9 cellular contexts compared by ENCODE assay signal in genomic region chr6:27867941-27868705, GRCh38. TPM values are rescaled to one million over a fixed set of nuclear protein-coding genes. Genes with fewer than 3 reads are reported as not detected.
A peak's percentile ranks its signal among the peaks of the same experiment; 100 is the strongest.
DNase-seq lines count a peak whose midpoint lies in the region; ATAC-seq and TF ChIP-seq lines count a peak whose summit lies in the region.
"Had no signal": no experiment of that assay in that cellular context is flagged by ENCODE, and none has a peak within 500 bp of the region (broad histone marks: within the 10 kb centered on the region; RNA-seq: fewer than 3 reads in every experiment).

No MANE protein-coding gene starts in this region.

- DNase-seq in M059J (ENCODE audit: low read depth), result peak; percentile 65
- no peak for DNase-seq in naive thymus-derived CD8-positive, alpha-beta T cell
- DNase-seq in SHP77 treated with DMSO at 0.1 percent for 48 hours (lab: John Stamatoyannopoulos, UW), result no peak
- DNase-seq: PC-3 had no signal

- no peaks in the 10 kb centered on the region for H3K9me3 ChIP-seq in DOHH2 (ENCODE audit: control insufficient read depth, insufficient read depth, low read length)

- peak overlapping the region; percentile 98 for H3K4me3 Mint-ChIP-seq in activated naive CD8-positive, alpha-beta T cell
- peak overlapping the region; percentile 87 to 99 (median 98) for H3K4me3 Mint-ChIP-seq in naive thymus-derived CD8-positive, alpha-beta T cell

- no peaks in the 10 kb centered on the region for H3K27me3 Mint-ChIP-seq in activated naive CD8-positive, alpha-beta T cell
- H3K27me3 Mint-ChIP-seq in naive thymus-derived CD8-positive, alpha-beta T cell, result no peaks in the 10 kb centered on the region

- H3K79me2 ChIP-seq in DOHH2 (ENCODE audit: control insufficient read depth, low read length), result no peaks in the 10 kb centered on the region

- no peaks in the 10 kb centered on the region for H3K9me3 Mint-ChIP-seq in activated naive CD8-positive, alpha-beta T cell (ENCODE audit: low read depth)
- H3K9me3 Mint-ChIP-seq in naive thymus-derived CD8-positive, alpha-beta T cell, result peaks cover 0 to 4% (median 0%) of the 10 kb centered on the region in 9 donors

- H3K4me2 ChIP-seq in DOHH2 (ENCODE audit: low read length), result peak overlapping the region; percentile 87

- no peaks in the 10 kb centered on the region for H3K27me3 ChIP-seq in DOHH2 (ENCODE audit: control insufficient read depth, low read length)

- peaks cover 13% of the 10 kb centered on the region for H3K36me3 ChIP-seq in DOHH2 (ENCODE audit: control insufficient read depth, low read length)

- no peak for ATAC-seq in naive thymus-derived CD8-positive, alpha-beta T cell
- ATAC-seq in GM19035 (IDR thresholded peaks at IDR 0.05; ENCODE audit: unreplicated experiment), result no peak
- ATAC-seq in HG02938 (IDR thresholded peaks at IDR 0.05; ENCODE audit: unreplicated experiment), result no peak
- no peak for ATAC-seq in HG03460 (IDR thresholded peaks at IDR 0.05; ENCODE audit: unreplicated experiment)
- ATAC-seq: PC-3 had no signal

- POLR2A ChIA-PET in naive thymus-derived CD8-positive, alpha-beta T cell (lab: Charles Lee), result interaction anchor here (0.5 to 15.4 kb wide), 19 partner anchors 15 to 1906 kb away, joined by 3 to 793 read pairs (median 9); partner anchors contain the start of gene TRIM38

- peak overlapping the region; percentile 96 for H3K27ac ChIP-seq in DOHH2 (ENCODE audit: low read depth, low read length)

- peaks cover 89% of the 10 kb centered on the region for H3K4me1 ChIP-seq in DOHH2 (ENCODE audit: control insufficient read depth, low read length)

- peaks cover 46% of the 10 kb centered on the region for H3F3A ChIP-seq in DOHH2 (ENCODE audit: control insufficient read depth, insufficient read depth)

- TF ChIP-seq CTCF in DOHH2 (IDR thresholded peaks at IDR 0.05; ENCODE audit: low read depth, low read length, poor library complexity, severe bottlenecking), result no peak

- peak overlapping the region; percentile 82 for H3K27ac Mint-ChIP-seq in activated naive CD8-positive, alpha-beta T cell
- H3K27ac Mint-ChIP-seq in naive thymus-derived CD8-positive, alpha-beta T cell, result peak overlapping the region in 7 of 10 donors; percentile 84 to 99 (median 96)

- no peaks in the 10 kb centered on the region for H4K20me1 ChIP-seq in DOHH2 (ENCODE audit: control insufficient read depth, insufficient read depth, low read depth, low read length)

- H3K9me2 ChIP-seq in DOHH2 (replicated peaks; ENCODE audit: control insufficient read depth, low read length), result no peaks in the 10 kb centered on the region

- H3K4me1 Mint-ChIP-seq in activated naive CD8-positive, alpha-beta T cell (ENCODE audit: low read depth), result peaks cover 52% of the 10 kb centered on the region
- H3K4me1 Mint-ChIP-seq in naive thymus-derived CD8-positive, alpha-beta T cell, result peaks cover 24 to 65% (median 56%) of the 10 kb centered on the region in 4 donors

- H3K36me3 Mint-ChIP-seq in activated naive CD8-positive, alpha-beta T cell, result no peaks in the 10 kb centered on the region
- H3K36me3 Mint-ChIP-seq in naive thymus-derived CD8-positive, alpha-beta T cell, result no peaks in the 10 kb centered on the region

- peak overlapping the region; percentile 76 for H3K4me3 ChIP-seq in DOHH2 (ENCODE audit: low read length)

RNA-seq across cellular contexts. Expression of gene OR2B2, which starts 44.1 kb away (rescaled TPM):
- not detected in 2 replicates for total RNA-seq in M059J (2014; rRNA removed; shearing (Covaris generic))
- total RNA-seq in naive thymus-derived CD8-positive, alpha-beta T cell, result not detected
- not detected for polyA plus RNA-seq in naive thymus-derived CD8-positive, alpha-beta T cell
- total RNA-seq: PC-3 had no signal
